ENCODE assay signal across 29 cellular contexts in genomic region chr1:225886159-225887029, GRCh38. TPM values are rescaled to one million over a fixed set of nuclear protein-coding genes. Genes with fewer than 3 reads are reported as not detected.
DNase-seq lines count a peak whose midpoint lies in the region; ATAC-seq, FAIRE-seq and TF ChIP-seq lines count a peak whose summit lies in the region.
"Had no signal": no experiment of that assay in that cellular context is flagged by ENCODE, and none has a peak within 500 bp of the region (broad histone marks: within the 10 kb centered on the region; RNA-seq: fewer than 3 reads in every experiment).

No MANE protein-coding gene starts in this region.

- no peak overlapping the region for H3K27ac ChIP-seq in PC-9
- peak overlapping the region; percentile 44 to 90 for H3K27ac ChIP-seq in liver (ENCODE audit: low read depth in 1 of 2, low read length in 2 of 2)
- no peak overlapping the region for H3K27ac ChIP-seq in small intestine (ENCODE audit: low read depth in 1 of 2, low read length in 1 of 2)
- H3K27ac ChIP-seq in ascending aorta = no peak overlapping the region
- H3K27ac ChIP-seq: 22Rv1, SK-N-MC, tibial nerve had no signal

- TF ChIP-seq CTCF in PC-9 (conservative IDR thresholded peaks at IDR 0.05) (no peak), liver (IDR thresholded peaks at IDR 0.05; ENCODE audit: low read depth, low read length, missing input control) (no peak), ascending aorta (IDR thresholded peaks at IDR 0.05) (no peak)

- FAIRE-seq in small intestine (lab: Jason Lieb, UNC) = no peak
- FAIRE-seq: frontal cortex, islet of Langerhans, RCC 7860 had no signal

- peak overlapping the region; percentile 12; the same call in 1 of the 2 replicates for H3K4me2 ChIP-seq in PC-9

- H3K9me2 ChIP-seq in PC-9 (ENCODE audit: insufficient read depth) = no peaks in the 10 kb centered on the region

- H3K4me1 ChIP-seq in PC-9 (replicated peaks; ENCODE audit: insufficient read depth) (peaks cover 20% of the 10 kb centered on the region), liver (ENCODE audit: control insufficient read depth in 4 of 4, insufficient read depth in 4 of 4, low read length in 3 of 4) (peaks cover 24 to 58% (median 44%) of the 10 kb centered on the region in 4 donors), small intestine (ENCODE audit: control insufficient read depth in 2 of 2, insufficient read depth in 1 of 2, low read depth in 1 of 2, low read length in 1 of 2) (peaks cover 0 to 5% of the 10 kb centered on the region in 2 donors), ascending aorta (peaks cover under 1 to 1% of the 10 kb centered on the region in 2 donors)

- 67% methylated on average over 19 of the region's 19 CpGs for WGBS in liver
- whole genome bisulfite sequencing in small intestine, 3 donors = 90 to 94% (median 94%) methylated on average over 19 of the region's 19 CpGs

- CTCF ChIA-PET in PC-9 (lab: Charles Lee) = no interaction called here

- TF ChIP-seq RAD21 in liver (IDR thresholded peaks at IDR 0.05) = peak in 1 of 2 donors; percentile 20

- peaks cover 12% of the 10 kb centered on the region for H3K79me2 ChIP-seq in PC-9 (ENCODE audit: low read depth)

- POLR2A ChIA-PET in PC-9 (lab: Charles Lee; ENCODE audit: unreplicated experiment) = no interaction called here

- ATAC-seq in HG02884 (IDR thresholded peaks at IDR 0.05; ENCODE audit: unreplicated experiment) = no peak
- ATAC-seq: esophagus mucosa; stimulated activated naive CD8-positive, alpha-beta T cell treated with anti-CD3 and anti-CD28 coated beads, Interleukin-15, amount 100 ng/mL, for 72 hours had no signal

- H3K9me3 ChIP-seq in PC-9 (ENCODE audit: insufficient read depth, low read depth) = no peaks in the 10 kb centered on the region
- H3K9me3 ChIP-seq in liver (ENCODE audit: control insufficient read depth in 4 of 4, low read length in 3 of 4) = no peaks in the 10 kb centered on the region
- H3K9me3 ChIP-seq in small intestine (ENCODE audit: control insufficient read depth, low read depth) = no peaks in the 10 kb centered on the region
- H3K9me3 ChIP-seq in ascending aorta = no peaks in the 10 kb centered on the region
- H3K9me3 ChIP-seq: tibial nerve had no signal

- H2AFZ ChIP-seq in PC-9 = no peak overlapping the region

- intact Hi-C loops in PC-9 (cut with micrococcal nuclease; ENCODE audit: unreplicated experiment) (no loop called here), ascending aorta (cut with DNase I) (no loop called here)

- H3K4me3 ChIP-seq in PC-9 (no peak overlapping the region), liver (ENCODE audit: low read depth in 1 of 3, low read length in 3 of 3) (no peak overlapping the region), small intestine (ENCODE audit: low read depth in 1 of 2, low read length in 2 of 2) (no peak overlapping the region), ascending aorta (no peak overlapping the region)
- H3K4me3 ChIP-seq: lung, SK-N-MC, tibial nerve had no signal

- no peaks in the 10 kb centered on the region for H4K20me1 ChIP-seq in PC-9 (ENCODE audit: insufficient read depth)

- peak; percentile 29 for DNase-seq in NCI-H2196 (lab: John Stamatoyannopoulos, UW; ENCODE audit: unreplicated experiment)
- DNase-seq in NCI-H2196 treated with DMSO at 0.1 percent for 48 hours (lab: John Stamatoyannopoulos, UW; ENCODE audit: unreplicated experiment) = no peak
- peak in 1 of 2 experiments; percentile 82 for DNase-seq in PC-9
- peak; percentile 75 for DNase-seq in small intestine
- no peak for DNase-seq in ascending aorta (ENCODE audit: low spot score in 2 of 2)
- no peak for DNase-seq in effector CD8-positive, alpha-beta T cell (lab: John Stamatoyannopoulos, UW)
- DNase-seq: activated CD4-positive, alpha-beta T cell treated with anti-CD3 and anti-CD28 coated beads for 48 hours; activated naive CD4-positive, alpha-beta T cell treated with anti-CD3 and anti-CD28 coated beads, Interleukin-2, amount 50 U/mL, for 16 hours; AML-193; aorta; cerebellar nuclear complex; DMS79 treated with DMSO at 0.1 percent for 48 hours; Karpas-422; NCI-H1092 treated with DMSO at 0.1 percent for 48 hours; NCI-H2029; NCI-H510A treated with DMSO at 0.1 percent for 48 hours; stimulated activated naive CD8-positive, alpha-beta T cell treated with anti-CD3 and anti-CD28 coated beads, Interleukin-15, amount 100 ng/mL, for 72 hours; T-helper 2 cell had no signal

- H3K36me3 ChIP-seq in PC-9 (ENCODE audit: low read depth) (no peaks in the 10 kb centered on the region), liver (ENCODE audit: control insufficient read depth in 4 of 4, insufficient read depth in 3 of 4, low read depth in 1 of 4, low read length in 3 of 4) (no peaks in the 10 kb centered on the region), small intestine (ENCODE audit: control insufficient read depth in 2 of 2, insufficient read depth in 2 of 2, low read length in 2 of 2) (no peaks in the 10 kb centered on the region), ascending aorta (no peaks in the 10 kb centered on the region)
- H3K36me3 ChIP-seq: tibial nerve had no signal

- BruUV-seq in PC-9 (replicated peaks; lab: Mats Ljungman, UMichigan) = no TSS peak

- H3K9ac ChIP-seq in liver (ENCODE audit: low read depth in 1 of 2, low read length in 2 of 2) = no peak overlapping the region

- H3K27me3 ChIP-seq in PC-9 (ENCODE audit: insufficient read depth, low read depth) = no peaks in the 10 kb centered on the region
- no peaks in the 10 kb centered on the region for H3K27me3 ChIP-seq in liver (ENCODE audit: control insufficient read depth in 4 of 4, insufficient read depth in 4 of 4, low read length in 3 of 4)
- no peaks in the 10 kb centered on the region for H3K27me3 ChIP-seq in small intestine (ENCODE audit: control insufficient read depth in 2 of 2, insufficient read depth in 2 of 2, low read length in 2 of 2)
- H3K27me3 ChIP-seq in ascending aorta = no peaks in the 10 kb centered on the region

- H3F3A ChIP-seq in PC-9 (ENCODE audit: insufficient read depth, low read depth) = peaks cover 20% of the 10 kb centered on the region; the same call in 1 of the 2 replicates

TF ChIP-seq in liver, 16 proteins besides CTCF, POLR2A, EP300 and RAD21 (continues in another document):
- TF ChIP-seq HNF4A (conservative IDR thresholded peaks at IDR 0.05) (peak; percentile 98 to 99), REST (IDR thresholded peaks at IDR 0.05) (peak; percentile 39), GABPA (IDR thresholded peaks at IDR 0.05 in 1 of 2, conservative IDR thresholded peaks at IDR 0.05 in 1 of 2) (no peak), NR2F2 (IDR thresholded peaks at IDR 0.05) (peak; percentile 45), RXRA (IDR thresholded peaks at IDR 0.05) (peak; percentile 80 to 91), TAF1 (conservative IDR thresholded peaks at IDR 0.05) (no peak), FOXA1 (IDR thresholded peaks at IDR 0.05) (peak; percentile 85), FOXA2 (IDR thresholded peaks at IDR 0.05) (peak; percentile 87), YY1 (IDR thresholded peaks at IDR 0.05) (peak; percentile 33), MAX (IDR thresholded peaks at IDR 0.05) (peak; percentile 42), JUND (IDR thresholded peaks at IDR 0.05) (peak; percentile 69 to 95), HNF4G (IDR thresholded peaks at IDR 0.05) (peak; percentile 95), EGR1 (IDR thresholded peaks at IDR 0.05; ENCODE audit: low read depth in 2 of 2) (no peak), ATF3 (IDR thresholded peaks at IDR 0.05) (peak; percentile 82)

RNA-seq across cellular contexts. Expression of gene LEFTY1, which starts 2.6 kb away (rescaled TPM):
- total RNA-seq in PC-9 (2021) = not detected in 2 replicates
- 1 to 10 TPM; 1.1 to 1.4 TPM for total RNA-seq in liver
- polyA plus RNA-seq in liver = under 1 TPM; 0.42 to 0.66 TPM
- under 1 TPM in 1 of 3 donors, not detected in 2; 0.19 TPM for polyA plus RNA-seq in small intestine
- total RNA-seq in ascending aorta = not detected
- total RNA-seq: esophagus mucosa had no signal

RNA-seq across cellular contexts. Expression of gene TMEM63A, which starts 4.2 kb away (rescaled TPM):
- total RNA-seq in PC-9 (2021) (115 and 126 TPM in 2 replicates), liver (10 to 100 TPM; 10.4 to 54.0 TPM), ascending aorta (41.3 TPM)
- polyA plus RNA-seq in liver (10 to 100 TPM in 1 of 2 donors, 1 to 10 TPM in 1; 9.6 to 12.9 TPM), small intestine (10 to 100 TPM in 2 of 3 donors, 1 to 10 TPM in 1; 5.1 to 52.2 (median 17.9) TPM)

RNA-seq across cellular contexts. Expression of gene PYCR2, which starts 37.7 kb away (rescaled TPM):
- total RNA-seq in PC-9 (2021) (100 and 112 TPM in 2 replicates), liver (10 to 100 TPM; 26.9 to 39.0 TPM), ascending aorta (126 TPM)
- polyA plus RNA-seq in liver (10 to 100 TPM; 16.8 to 41.0 TPM), small intestine (10 to 100 TPM; 31.9 to 68.0 (median 32.9) TPM)

RNA-seq across cellular contexts. Expression of gene LEFTY2, which starts 54.6 kb away (rescaled TPM):
- total RNA-seq in PC-9 (2021) (not detected in 2 replicates), liver (under 1 TPM in 1 of 2 donors, not detected in 1; 0.09 TPM), ascending aorta (2.6 TPM)
- polyA plus RNA-seq in liver (under 1 TPM in 1 of 2 donors, not detected in 1; 0.24 TPM), small intestine (under 1 TPM in 1 of 3 donors, not detected in 2; 0.01 TPM)
- total RNA-seq: esophagus mucosa, H4, tibial nerve had no signal

Comparison
In these comparisons a context has a peak if more than half of its experiments do, and no peak if none do; other contexts are left out.
1. DNase-seq: peak in NCI-H2196 (single experiment) and small intestine (single experiment); none in NCI-H2196 treated with DMSO at 0.1 percent for 48 hours (single experiment), ascending aorta (0 of 2) and effector CD8-positive, alpha-beta T cell (single experiment).
2. H3K27ac ChIP-seq: peak in liver (2 of 2); none in PC-9 (single experiment), small intestine (0 of 2) and ascending aorta (0 of 2).